ENCODE assay signal across 12 cellular contexts in genomic region chr1:16625497-16626408, GRCh38. TPM values are rescaled to one million over a fixed set of nuclear protein-coding genes. Genes with fewer than 3 reads are reported as not detected.
DNase-seq lines count a peak whose midpoint lies in the region; ATAC-seq and TF ChIP-seq lines count a peak whose summit lies in the region.
"Had no signal": no experiment of that assay in that cellular context is flagged by ENCODE, and none has a peak within 500 bp of the region (broad histone marks: within the 10 kb centered on the region; RNA-seq: fewer than 3 reads in every experiment).

No MANE protein-coding gene starts in this region.

- 88% methylated on average over 25 of the region's 25 CpGs for WGBS in esophagus muscularis mucosa

- H3K27ac ChIP-seq in esophagus muscularis mucosa (replicated peaks in 1 of 4) (no peak overlapping the region), caudate nucleus (ENCODE audit: low read depth, low read length) (no peak overlapping the region)

- H3K9me3 ChIP-seq in esophagus muscularis mucosa: no peaks in the 10 kb centered on the region

- peaks cover 0 to 4% (median 1%) of the 10 kb centered on the region in 4 donors for H3K4me1 ChIP-seq in esophagus muscularis mucosa

- DNase-seq in CD14-positive monocyte (ENCODE audit: low spot score): peak; percentile 65
- peak; percentile 52 for DNase-seq in GM20000 (ENCODE audit: low spot score)
- peak; percentile 17 for DNase-seq in epidermal melanocyte (ENCODE audit: insufficient read length, low spot score)
- DNase-seq in posterior cingulate gyrus: peak in 7 of 10 donors; percentile 1 to 94 (median 23)
- no peak for DNase-seq in esophagus muscularis mucosa (ENCODE audit: extremely low spot score)
- DNase-seq in caudate nucleus (lab: John Stamatoyannopoulos, UW): no peak
- DNase-seq: activated CD4-positive, alpha-beta T cell treated with anti-CD3 and anti-CD28 coated beads, Interleukin-2, amount 50 U/mL, for 4 hours; midbrain; stimulated activated CD4-positive, alpha-beta T cell treated with anti-CD3 and anti-CD28 coated beads, Interleukin-4, amount 100 ng/mL, for 1 hour; stimulated activated naive CD4-positive, alpha-beta T cell treated with Interleukin-2 at 50 U/mL for 16 hours had no signal

- peaks cover 61 to 100% (median 94%) of the 10 kb centered on the region in 4 donors for H3K36me3 ChIP-seq in esophagus muscularis mucosa

- no peak for ATAC-seq in HG02588 (IDR thresholded peaks at IDR 0.05; ENCODE audit: unreplicated experiment)

- peaks cover 0 to 2% (median 0%) of the 10 kb centered on the region in 3 donors for H3K27me3 Mint-ChIP-seq in CD14-positive monocyte (ENCODE audit: low read depth in 3 of 3)
- H3K27me3 Mint-ChIP-seq: CD8-positive, alpha-beta memory T cell had no signal

- intact Hi-C loops in CD14-positive monocyte (cut with micrococcal nuclease): no loop called here
- intact Hi-C loops in posterior cingulate gyrus (cut with DNase I): no loop called here
- intact Hi-C loops in esophagus muscularis mucosa (cut with DNase I): no loop called here

- H3K9me3 Mint-ChIP-seq in CD14-positive monocyte: no peaks in the 10 kb centered on the region
- H3K9me3 Mint-ChIP-seq: CD8-positive, alpha-beta memory T cell had no signal

- H3K4me3 Mint-ChIP-seq in CD14-positive monocyte: no peak overlapping the region
- H3K4me3 Mint-ChIP-seq: CD8-positive, alpha-beta memory T cell had no signal

- TF ChIP-seq CTCF in CD14-positive monocyte (IDR thresholded peaks at IDR 0.05): peak; percentile 18
- no peak for TF ChIP-seq CTCF in GM20000 (IDR thresholded peaks at IDR 0.05; ENCODE audit: extremely low read depth, missing control alignments)
- TF ChIP-seq CTCF in esophagus muscularis mucosa (IDR thresholded peaks at IDR 0.05): no peak

- no peak for TF ChIP-seq EP300 in esophagus muscularis mucosa (IDR thresholded peaks at IDR 0.05)

- no peak for TF ChIP-seq POLR2A in esophagus muscularis mucosa (IDR thresholded peaks at IDR 0.05; ENCODE audit: low read depth)

- no peaks in the 10 kb centered on the region for H3K4me1 Mint-ChIP-seq in CD14-positive monocyte

- peaks cover 36 to 56% of the 10 kb centered on the region in 2 donors for H3K36me3 Mint-ChIP-seq in CD14-positive monocyte

- peak overlapping the region in 1 of 7 donors; percentile 36 for H3K27ac Mint-ChIP-seq in CD14-positive monocyte

- no peaks in the 10 kb centered on the region for H3K27me3 ChIP-seq in esophagus muscularis mucosa

- H3K4me3 ChIP-seq in esophagus muscularis mucosa: no peak overlapping the region

RNA-seq across cellular contexts. Expression of gene NBPF1, which starts 12.4 kb away (rescaled TPM):
- 1 to 10 TPM; 2.6 to 4.3 TPM for polyA plus RNA-seq in CD14-positive monocyte
- total RNA-seq in esophagus muscularis mucosa: 10 to 100 TPM; 16.6 to 39.2 (median 28.1) TPM

RNA-seq across cellular contexts. Expression of gene RNU1-3, which starts 41.0 kb away (rescaled TPM):
- polyA plus RNA-seq in CD14-positive monocyte: not detected
- total RNA-seq in esophagus muscularis mucosa: under 1 TPM in 2 of 4 donors, not detected in 2; under 0.01 TPM
- polyA plus RNA-seq: CD8-positive, alpha-beta memory T cell had no signal

Comparison
In these comparisons a context has a peak if more than half of its experiments do, and no peak if none do; other contexts are left out.
1. DNase-seq: peak in CD14-positive monocyte (single experiment), GM20000 (single experiment), epidermal melanocyte (single experiment) and posterior cingulate gyrus (7 of 10); none in esophagus muscularis mucosa (single experiment) and caudate nucleus (0 of 61).